In the genomic region with DNA sequence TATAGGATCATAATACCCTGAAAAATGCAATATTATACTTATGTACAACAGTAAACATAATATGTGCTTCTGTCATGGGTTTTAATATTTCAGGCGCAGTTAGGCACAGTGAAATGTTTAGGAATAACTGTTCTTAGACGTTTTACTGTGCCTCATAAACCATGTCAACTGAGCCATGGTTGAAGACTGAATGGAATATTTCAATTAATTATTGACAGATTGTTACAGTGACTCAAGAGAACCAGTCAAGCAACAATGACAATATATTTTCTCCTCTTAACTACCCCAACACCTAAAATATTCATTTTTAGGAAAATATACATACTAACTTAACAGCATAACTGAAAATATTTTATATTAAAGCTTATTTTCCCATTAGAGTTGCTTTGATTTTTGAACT, we compare ENCODE assay signal across 15 cellular contexts.
A peak's percentile ranks its signal among the peaks of the same experiment; 100 is the strongest.
DNase-seq lines count a peak whose midpoint lies in the region; TF ChIP-seq lines count a peak whose summit lies in the region.
"Had no signal": no experiment of that assay in that cellular context is flagged by ENCODE, and none has a peak within 500 bp of the region (broad histone marks: within the 10 kb centered on the region; RNA-seq: fewer than 3 reads in every experiment).

No MANE protein-coding gene starts in this region.

- in situ Hi-C loops in Caki2 (cut with HindIII; ENCODE audit: low pct_unique_long_range_greater_than_20kb, low sequenced_read_pairs): no loop called here

- no peaks in the 10 kb centered on the region for H3K4me1 ChIP-seq in spleen
- H3K4me1 ChIP-seq: Caco-2 had no signal

- H3K36me3 ChIP-seq in spleen: no peaks in the 10 kb centered on the region
- H3K36me3 ChIP-seq: BLaER1 had no signal

- H3K4me3 ChIP-seq in spleen: no peak overlapping the region
- H3K4me3 ChIP-seq: BLaER1, GM23338 had no signal

- DNase-seq in Caki2 (ENCODE audit: low read depth) (peak; percentile 17), kidney tubule cell (ENCODE audit: low spot score) (peak; percentile 69), midbrain (lab: John Stamatoyannopoulos, UW) (no peak), spleen (no peak)
- no peak for DNase-seq in effector CD8-positive, alpha-beta T cell (lab: John Stamatoyannopoulos, UW)
- DNase-seq: Caco-2; CD4-positive, CD25-positive, alpha-beta regulatory T cell; CD8-positive, alpha-beta T cell; DMS 273 treated with DMSO at 0.1 percent for 48 hours; DND-41; H9 had no signal

- H3K27me3 ChIP-seq in spleen (replicated peaks in 1 of 7): no peaks in the 10 kb centered on the region
- H3K27me3 ChIP-seq: BLaER1 had no signal

- TF ChIP-seq POLR2A in spleen (IDR thresholded peaks at IDR 0.05): no peak

- TF ChIP-seq CTCF in VCaP (conservative IDR thresholded peaks at IDR 0.05): no peak
- TF ChIP-seq CTCF in spleen (IDR thresholded peaks at IDR 0.05 in 8 of 11, conservative IDR thresholded peaks at IDR 0.05 in 3 of 11): no peak

- H3K27ac ChIP-seq in VCaP: peak overlapping the region; percentile 30; the same call in 1 of the 2 replicates
- no peak overlapping the region for H3K27ac ChIP-seq in spleen
- H3K27ac ChIP-seq: BLaER1, C4-2B had no signal

- intact Hi-C loops in spleen (cut with DNase I; ENCODE audit: low total_unique reads): no loop called here

- WGBS in spleen, 5 donors: 66 to 84% (median 69%) methylated on average over 2 of the region's 2 CpGs

- peaks cover 0 to 8% (median 0%) of the 10 kb centered on the region in 8 donors for H3K9me3 ChIP-seq in spleen
- H3K9me3 ChIP-seq: BLaER1, Caco-2 had no signal

Comparison
In these comparisons a context has a peak if more than half of its experiments do, and no peak if none do; other contexts are left out.
1. DNase-seq: peak in Caki2 (single experiment) and kidney tubule cell (single experiment); none in midbrain (single experiment), spleen (single experiment) and effector CD8-positive, alpha-beta T cell (single experiment).